Comparison of ENCODE assay signal across 1 cellular context in genomic region chr1:145465405-145466144, GRCh38.
A peak's percentile ranks its signal among the peaks of the same experiment; 100 is the strongest.
TF ChIP-seq lines count a peak whose summit lies in the region.
"Not testable (repeated sequence)": the region's sequence is repeated elsewhere in the genome, so short reads cannot be mapped to it uniquely, and the experiment has no call there.

No MANE protein-coding gene starts in this region.

TF ChIP-seq in HepG2, 621 proteins besides CTCF, POLR2A, EP300 and RAD21 (continued from another document):
- TF ChIP-seq ZNF275 (CRISPR knock-in tag; IDR thresholded peaks at IDR 0.05; ENCODE audit: borderline replicate concordance) = 0 out of 2 replicates have a peak, but pooled peaks have one; percentile 39
- peak; percentile 96 for TF ChIP-seq POLR2G (IDR thresholded peaks at IDR 0.05; ENCODE audit: low read depth, low read length)
- peak; percentile 28; the same call in 1 of the 2 replicates for TF ChIP-seq ELF3 (CRISPR knock-in tag; IDR thresholded peaks at IDR 0.05)
- peak; percentile 73 for TF ChIP-seq RBFOX2 (IDR thresholded peaks at IDR 0.05; ENCODE audit: low read depth, low read length)
- peak; percentile 33; the same call in 1 of the 2 replicates for TF ChIP-seq CEBPG (CRISPR knock-in tag; IDR thresholded peaks at IDR 0.05)
- 0 out of 2 replicates have a peak, but pooled peaks have one; percentile 62 for TF ChIP-seq AFF4 (CRISPR knock-in tag; IDR thresholded peaks at IDR 0.05)
- TF ChIP-seq CBX1 (IDR thresholded peaks at IDR 0.05; ENCODE audit: low read depth) = peak; percentile 99
- TF ChIP-seq POLR2AphosphoS2 (IDR thresholded peaks at IDR 0.05; ENCODE audit: low read depth, low read length) = peak; percentile 71; the same call in 1 of the 2 replicates
- TF ChIP-seq ZGPAT (CRISPR knock-in tag; IDR thresholded peaks at IDR 0.05) = peak; percentile 68
- TF ChIP-seq POLR2AphosphoS5 (IDR thresholded peaks at IDR 0.05; ENCODE audit: low read depth, low read length) = peak; percentile 94
- peak; percentile 47; the same call in 1 of the 2 replicates for TF ChIP-seq ZNF331 (CRISPR knock-in tag; IDR thresholded peaks at IDR 0.05)
- TF ChIP-seq ZNF777 (CRISPR knock-in tag; IDR thresholded peaks at IDR 0.05) = peak; percentile 52
- TF ChIP-seq MAF1 (CRISPR knock-in tag; IDR thresholded peaks at IDR 0.05; ENCODE audit: borderline replicate concordance) = 0 out of 2 replicates have a peak, but pooled peaks have one; percentile 29
- TF ChIP-seq RFXAP (CRISPR knock-in tag; IDR thresholded peaks at IDR 0.05; ENCODE audit: borderline replicate concordance) = peak; percentile 49
- TF ChIP-seq SIX4 (CRISPR knock-in tag; IDR thresholded peaks at IDR 0.05) = 0 out of 2 replicates have a peak, but pooled peaks have one; percentile 31
- TF ChIP-seq SP1 (IDR thresholded peaks at IDR 0.05) = not testable (repeated sequence)
- TF ChIP-seq SP1 (CRISPR knock-in tag; IDR thresholded peaks at IDR 0.05) = peak; percentile 55; the same call in 1 of the 2 replicates
- TF ChIP-seq FOXP4 (CRISPR knock-in tag; IDR thresholded peaks at IDR 0.05) = peak; percentile 41; the same call in 1 of the 2 replicates
- peak; percentile 72 for TF ChIP-seq MED8 (CRISPR knock-in tag; IDR thresholded peaks at IDR 0.05; ENCODE audit: insufficient replicate concordance)
- peak; percentile 87 for TF ChIP-seq DRAP1 (CRISPR knock-in tag; IDR thresholded peaks at IDR 0.05)
